ENCODE assay signal across 13 cellular contexts in the genomic region with DNA sequence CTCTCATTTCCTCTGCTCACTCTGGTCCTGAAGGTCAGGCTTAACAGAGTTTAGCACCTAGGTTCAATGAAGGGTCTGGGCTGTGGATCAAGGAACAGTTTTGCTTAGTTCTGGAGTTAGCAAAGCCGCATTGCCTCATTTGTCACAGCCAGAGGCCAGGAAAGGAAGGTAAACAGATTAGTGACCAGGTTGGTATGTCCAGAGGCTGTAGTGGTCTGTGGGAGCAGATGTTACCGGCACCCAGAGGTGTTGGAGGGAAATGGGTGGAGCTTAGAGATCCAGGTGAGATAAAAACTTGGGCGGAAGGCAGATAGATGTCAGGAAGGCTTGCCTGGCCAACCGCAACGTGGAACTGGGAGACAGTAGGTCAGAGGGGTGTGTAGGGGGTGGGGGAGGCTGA. TPM values are rescaled to one million over a fixed set of nuclear protein-coding genes. Genes with fewer than 3 reads are reported as not detected.
DNase-seq lines count a peak whose midpoint lies in the region.
"Had no signal": no experiment of that assay in that cellular context is flagged by ENCODE, and none has a peak within 500 bp of the region (broad histone marks: within the 10 kb centered on the region; RNA-seq: fewer than 3 reads in every experiment).

No MANE protein-coding gene starts in this region.

- H3K27ac Mint-ChIP-seq in T-helper 2 cell treated with Interferon-gamma antibody and Interleukin-4, amounts not matched to agents 5 μg/mL and 100 μg/mL, for 36 hours, result peak overlapping the region; percentile 39
- H3K27ac Mint-ChIP-seq: activated CD4-positive, alpha-beta T cell treated with anti-CD3 and anti-CD28 coated beads, Interleukin-2, amount 10 ng/mL, durations not matched to agents 7 days and 5 days had no signal

- H3K36me3 Mint-ChIP-seq in T-helper 2 cell treated with Interferon-gamma antibody and Interleukin-4, amounts not matched to agents 5 μg/mL and 100 μg/mL, for 36 hours (ENCODE audit: low read depth), result peaks cover 10% of the 10 kb centered on the region

- no peak overlapping the region for H3K4me3 Mint-ChIP-seq in T-helper 2 cell treated with Interferon-gamma antibody and Interleukin-4, amounts not matched to agents 5 μg/mL and 100 μg/mL, for 36 hours
- H3K4me3 Mint-ChIP-seq: activated CD4-positive, alpha-beta T cell treated with anti-CD3 and anti-CD28 coated beads, Interleukin-2, amount 10 ng/mL, durations not matched to agents 7 days and 5 days had no signal

- no peaks in the 10 kb centered on the region for H3K27me3 Mint-ChIP-seq in T-helper 2 cell treated with Interferon-gamma antibody and Interleukin-4, amounts not matched to agents 5 μg/mL and 100 μg/mL, for 36 hours (ENCODE audit: low read depth)
- H3K27me3 Mint-ChIP-seq: activated CD4-positive, alpha-beta T cell treated with anti-CD3 and anti-CD28 coated beads, Interleukin-2, amount 10 ng/mL, durations not matched to agents 7 days and 5 days had no signal

- intact Hi-C loops in posterior vena cava (cut with DNase I), result no loop called here

- H3K27ac ChIP-seq in epithelial cell of prostate, result peak overlapping the region; percentile 17
- H3K27ac ChIP-seq: A549, thoracic aorta had no signal

- DNase-seq in T-helper 2 cell treated with Interferon-gamma antibody and Interleukin-4, amounts not matched to agents 5 μg/mL and 100 μg/mL, for 36 hours (ENCODE audit: low spot score), result no peak
- no peak for DNase-seq in T-helper 2 cell
- DNase-seq in NCI-H146 (lab: John Stamatoyannopoulos, UW), result peak; percentile 64
- no peak for DNase-seq in epithelial cell of prostate (ENCODE audit: low read depth, low spot score)
- peak; percentile 45 for DNase-seq in posterior vena cava (ENCODE audit: low spot score)
- no peak for DNase-seq in HK-2 (ENCODE audit: unreplicated experiment)
- no peak for DNase-seq in HuH-7 (ENCODE audit: low spot score)
- DNase-seq in AG08395 (ENCODE audit: low spot score), result no peak
- DNase-seq: activated CD4-positive, alpha-beta T cell treated with anti-CD3 and anti-CD28 coated beads, Interleukin-2, amount 10 ng/mL, durations not matched to agents 7 days and 5 days; activated effector memory CD4-positive, alpha-beta T cell treated with Interleukin-2 at 50 U/mL for 16 hours; NCI-H2171 had no signal

- no peaks in the 10 kb centered on the region for H3K9me3 Mint-ChIP-seq in T-helper 2 cell treated with Interferon-gamma antibody and Interleukin-4, amounts not matched to agents 5 μg/mL and 100 μg/mL, for 36 hours
- H3K9me3 Mint-ChIP-seq: activated CD4-positive, alpha-beta T cell treated with anti-CD3 and anti-CD28 coated beads, Interleukin-2, amount 10 ng/mL, durations not matched to agents 7 days and 5 days had no signal

- peaks cover 6% of the 10 kb centered on the region for H3K4me1 Mint-ChIP-seq in T-helper 2 cell treated with Interferon-gamma antibody and Interleukin-4, amounts not matched to agents 5 μg/mL and 100 μg/mL, for 36 hours (ENCODE audit: low read depth)

RNA-seq across cellular contexts. Expression of a gene that starts 36.6 kb away (rescaled TPM):
- total RNA-seq in posterior vena cava, result 10 to 100 TPM; 52.2 to 67.1 TPM

Comparison
In these comparisons a context has a peak if more than half of its experiments do, and no peak if none do; other contexts are left out.
1. DNase-seq: peak in NCI-H146 (single experiment) and posterior vena cava (single experiment); none in T-helper 2 cell treated with Interferon-gamma antibody and Interleukin-4, amounts not matched to agents 5 μg/mL and 100 μg/mL, for 36 hours (single experiment), T-helper 2 cell (0 of 5), epithelial cell of prostate (single experiment), HK-2 (single experiment), HuH-7 (single experiment) and AG08395 (single experiment).